In the genomic region with DNA sequence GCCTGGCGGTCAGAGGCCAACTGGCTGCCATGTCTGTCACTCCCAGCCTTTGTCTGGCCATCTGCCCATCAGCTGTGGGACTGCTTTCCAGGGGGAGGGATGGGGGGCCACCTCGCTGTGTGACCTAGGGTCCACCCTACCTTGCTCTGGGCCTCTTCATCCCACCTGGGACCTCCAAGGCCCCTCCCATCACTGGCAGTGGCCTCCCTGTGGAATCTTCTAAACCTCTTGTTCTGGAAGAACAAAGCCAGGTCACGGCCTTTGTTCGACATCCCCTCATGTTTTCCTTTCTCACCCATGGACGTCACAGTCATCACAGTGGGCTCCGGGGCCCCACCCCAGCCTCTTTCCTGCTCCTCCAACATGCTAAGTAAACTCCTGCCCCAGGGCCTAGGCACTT, we compare ENCODE assay signal across 1 cellular context.
TF ChIP-seq lines count a peak whose summit lies in the region.

No MANE protein-coding gene starts in this region.

TF ChIP-seq in GM23338, 12 proteins besides CTCF, POLR2A, EP300 and RAD21:
- TF ChIP-seq, protein P1, sequence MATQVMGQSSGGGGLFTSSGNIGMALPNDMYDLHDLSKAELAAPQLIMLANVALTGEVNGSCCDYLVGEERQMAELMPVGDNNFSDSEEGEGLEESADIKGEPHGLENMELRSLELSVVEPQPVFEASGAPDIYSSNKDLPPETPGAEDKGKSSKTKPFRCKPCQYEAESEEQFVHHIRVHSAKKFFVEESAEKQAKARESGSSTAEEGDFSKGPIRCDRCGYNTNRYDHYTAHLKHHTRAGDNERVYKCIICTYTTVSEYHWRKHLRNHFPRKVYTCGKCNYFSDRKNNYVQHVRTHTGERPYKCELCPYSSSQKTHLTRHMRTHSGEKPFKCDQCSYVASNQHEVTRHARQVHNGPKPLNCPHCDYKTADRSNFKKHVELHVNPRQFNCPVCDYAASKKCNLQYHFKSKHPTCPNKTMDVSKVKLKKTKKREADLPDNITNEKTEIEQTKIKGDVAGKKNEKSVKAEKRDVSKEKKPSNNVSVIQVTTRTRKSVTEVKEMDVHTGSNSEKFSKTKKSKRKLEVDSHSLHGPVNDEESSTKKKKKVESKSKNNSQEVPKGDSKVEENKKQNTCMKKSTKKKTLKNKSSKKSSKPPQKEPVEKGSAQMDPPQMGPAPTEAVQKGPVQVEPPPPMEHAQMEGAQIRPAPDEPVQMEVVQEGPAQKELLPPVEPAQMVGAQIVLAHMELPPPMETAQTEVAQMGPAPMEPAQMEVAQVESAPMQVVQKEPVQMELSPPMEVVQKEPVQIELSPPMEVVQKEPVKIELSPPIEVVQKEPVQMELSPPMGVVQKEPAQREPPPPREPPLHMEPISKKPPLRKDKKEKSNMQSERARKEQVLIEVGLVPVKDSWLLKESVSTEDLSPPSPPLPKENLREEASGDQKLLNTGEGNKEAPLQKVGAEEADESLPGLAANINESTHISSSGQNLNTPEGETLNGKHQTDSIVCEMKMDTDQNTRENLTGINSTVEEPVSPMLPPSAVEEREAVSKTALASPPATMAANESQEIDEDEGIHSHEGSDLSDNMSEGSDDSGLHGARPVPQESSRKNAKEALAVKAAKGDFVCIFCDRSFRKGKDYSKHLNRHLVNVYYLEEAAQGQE (IDR thresholded peaks at IDR 0.05; ENCODE audit: unreplicated experiment) = no peak
- TF ChIP-seq NANOG (IDR thresholded peaks at IDR 0.05; ENCODE audit: borderline replicate concordance) = no peak
- TF ChIP-seq ZNF114 (CRISPR knock-in tag; IDR thresholded peaks at IDR 0.05) = no peak
- TF ChIP-seq POLR2AphosphoS5 (IDR thresholded peaks at IDR 0.05; ENCODE audit: low read depth) = no peak
- TF ChIP-seq ZNF462 (CRISPR knock-in tag; IDR thresholded peaks at IDR 0.05) = no peak
- TF ChIP-seq ZNF331 (CRISPR knock-in tag; IDR thresholded peaks at IDR 0.05; ENCODE audit: low read depth) = no peak
- TF ChIP-seq JUNB (IDR thresholded peaks at IDR 0.05; ENCODE audit: unreplicated experiment) = no peak
